Comparison of ENCODE assay signal across 1 cellular context in genomic region chr3:62415312-62415791, GRCh38.
TF ChIP-seq lines count a peak whose summit lies in the region.

No MANE protein-coding gene starts in this region.

TF ChIP-seq in GM23338, 12 proteins besides CTCF, POLR2A, EP300 and RAD21 (continued from another document):
- TF ChIP-seq ZNF462 (CRISPR knock-in tag; IDR thresholded peaks at IDR 0.05) (no peak), EZH2phosphoT487 (IDR thresholded peaks at IDR 0.05; ENCODE audit: unreplicated experiment) (no peak), REST (IDR thresholded peaks at IDR 0.05; ENCODE audit: unreplicated experiment) (no peak), ETS1 (IDR thresholded peaks at IDR 0.05) (no peak)
